In genomic region chr9:136686794-136687711, GRCh38 we compare ENCODE assay signal across 8 cellular contexts. TPM values are rescaled to one million over a fixed set of nuclear protein-coding genes. Genes with fewer than 3 reads are reported as not detected.
DNase-seq lines count a peak whose midpoint lies in the region; ATAC-seq and TF ChIP-seq lines count a peak whose summit lies in the region.

Gene AGPAT2 (minus strand): TSS chr9:136687457. CDS start chr9:136687357, 100 bp downstream.

- intact Hi-C loops in left ventricle myocardium superior (cut with micrococcal nuclease) (no loop called here), gastrocnemius medialis (cut with DNase I; ENCODE audit: low total_unique reads) (loop anchor here (1.0 to 5.0 kb wide), 2 partner anchors 204 to 255 kb away; partner anchors contain the start of genes FBXW5 and SEC16A)

- in situ Hi-C loops in gastrocnemius medialis (cut with MboI; ENCODE audit: low sequenced_read_pairs in 4 of 4): no loop called here

- H3K27ac Mint-ChIP-seq in activated naive CD8-positive, alpha-beta T cell treated with anti-CD3 and anti-CD28 coated beads, Interleukin-2, amount 50 U/mL, for 24 hours: no peak within 1 kb of the TSS

- H3K4me3 ChIP-seq in BE2C (ENCODE audit: low read depth, low read length) (peak within 1 kb of the TSS; percentile 63), gastrocnemius medialis (peak within 1 kb of the TSS; percentile 81 to 98 (median 87))

- H3K4me3 Mint-ChIP-seq in activated naive CD8-positive, alpha-beta T cell treated with anti-CD3 and anti-CD28 coated beads, Interleukin-2, amount 50 U/mL, for 24 hours: peak within 1 kb of the TSS; percentile 70

- TF ChIP-seq POLR2A in gastrocnemius medialis (IDR thresholded peaks at IDR 0.05): peak; percentile 91 to 93

- TF ChIP-seq CTCF in BE2C (IDR thresholded peaks at IDR 0.05; ENCODE audit: low read depth, low read length) (no peak), gastrocnemius medialis (IDR thresholded peaks at IDR 0.05 in 4 of 5, conservative IDR thresholded peaks at IDR 0.05 in 1 of 5) (peak in 1 of 5 experiments; percentile 17)

- DNase-seq in BE2C: peak; percentile 84
- peak; percentile 86 for DNase-seq in SW480 (ENCODE audit: low spot score)
- peak; percentile 77 for DNase-seq in activated naive CD8-positive, alpha-beta T cell treated with anti-CD3 and anti-CD28 coated beads, Interleukin-2, amount 50 U/mL, for 24 hours
- peak; percentile 91 for DNase-seq in left ventricle myocardium superior
- peak; percentile 79 to 80 for DNase-seq in gastrocnemius medialis

- peaks cover 2% of the 10 kb centered on the region for H3K27me3 Mint-ChIP-seq in activated naive CD8-positive, alpha-beta T cell treated with anti-CD3 and anti-CD28 coated beads, Interleukin-2, amount 50 U/mL, for 24 hours

- H3K27ac ChIP-seq in KOPT-K1 (ENCODE audit: low read depth, low read length, poor library complexity, severe bottlenecking) (peak within 1 kb of the TSS; percentile 45), gastrocnemius medialis (peak within 1 kb of the TSS; percentile 88 to 96 (median 94))

- peaks cover 4% of the 10 kb centered on the region for H3K4me1 Mint-ChIP-seq in activated naive CD8-positive, alpha-beta T cell treated with anti-CD3 and anti-CD28 coated beads, Interleukin-2, amount 50 U/mL, for 24 hours

- no peaks in the 10 kb centered on the region for H3K9me3 Mint-ChIP-seq in activated naive CD8-positive, alpha-beta T cell treated with anti-CD3 and anti-CD28 coated beads, Interleukin-2, amount 50 U/mL, for 24 hours

- ATAC-seq in GM19351 (IDR thresholded peaks at IDR 0.05; ENCODE audit: unreplicated experiment) (peak; percentile 57), left ventricle myocardium superior (peak; percentile 75), gastrocnemius medialis (peak; percentile 40 to 55), GM21717 (IDR thresholded peaks at IDR 0.05; ENCODE audit: unreplicated experiment) (no peak)
- peak; percentile 86 for ATAC-seq in activated naive CD8-positive, alpha-beta T cell treated with anti-CD3 and anti-CD28 coated beads, Interleukin-2, amount 50 U/mL, for 24 hours

- no peaks in the 10 kb centered on the region for H3K27me3 ChIP-seq in BE2C
- no peaks in the 10 kb centered on the region for H3K27me3 ChIP-seq in gastrocnemius medialis

- no peaks in the 10 kb centered on the region for H3K9me3 ChIP-seq in BE2C
- H3K9me3 ChIP-seq in KOPT-K1 (ENCODE audit: insufficient read depth, low read length, poor library complexity, severe bottlenecking): no peaks in the 10 kb centered on the region
- H3K9me3 ChIP-seq in gastrocnemius medialis: no peaks in the 10 kb centered on the region

- H3K36me3 Mint-ChIP-seq in activated naive CD8-positive, alpha-beta T cell treated with anti-CD3 and anti-CD28 coated beads, Interleukin-2, amount 50 U/mL, for 24 hours (ENCODE audit: low read depth): no peaks in the 10 kb centered on the region

- H3K4me1 ChIP-seq in BE2C (peaks cover 6% of the 10 kb centered on the region), gastrocnemius medialis (peaks cover 37 to 49% of the 10 kb centered on the region in 2 donors)

- no peaks in the 10 kb centered on the region for H3K36me3 ChIP-seq in BE2C
- H3K36me3 ChIP-seq in KOPT-K1 (ENCODE audit: insufficient read depth, low read length): no peaks in the 10 kb centered on the region
- H3K36me3 ChIP-seq in gastrocnemius medialis: no peaks in the 10 kb centered on the region

RNA-seq across cellular contexts. Expression of gene AGPAT2, which starts in this region (rescaled TPM):
- polyA plus RNA-seq in BE2C (2012; ENCODE audit: insufficient read depth, insufficient read length, low read depth): 82.5 TPM
- total RNA-seq in left ventricle myocardium superior: 53.8 TPM
- total RNA-seq in gastrocnemius medialis: 10 to 100 TPM; 19.0 to 77.4 (median 36.0) TPM
